22 cellular contexts compared by ENCODE assay signal in genomic region chr5:68071731-68072130, GRCh38.
DNase-seq lines count a peak whose midpoint lies in the region; ATAC-seq, FAIRE-seq and TF ChIP-seq lines count a peak whose summit lies in the region.
"Had no signal": no experiment of that assay in that cellular context is flagged by ENCODE, and none has a peak within 500 bp of the region (broad histone marks: within the 10 kb centered on the region; RNA-seq: fewer than 3 reads in every experiment).

No MANE protein-coding gene starts in this region.

- no peak overlapping the region for H3K27ac ChIP-seq in PC-3 (ENCODE audit: low read length)
- H3K27ac ChIP-seq: adrenal gland, Peyer's patch, stomach, WERI-Rb-1 had no signal

- TF ChIP-seq CTCF in PC-3 (conservative IDR thresholded peaks at IDR 0.05; ENCODE audit: low read depth, low read length): no peak

- no peak overlapping the region for H3K9ac ChIP-seq in PC-3 (ENCODE audit: low read length)

- H3K79me2 ChIP-seq in PC-3 (ENCODE audit: low read length): no peaks in the 10 kb centered on the region

- CTCF ChIA-PET in PC-3 (lab: Charles Lee): no interaction called here

- no peak overlapping the region for H3K4me2 ChIP-seq in PC-3 (ENCODE audit: low read length)

- ATAC-seq in stimulated activated naive CD8-positive, alpha-beta T cell treated with anti-CD3 and anti-CD28 coated beads, Interleukin-15, amount 100 ng/mL, for 72 hours: no peak
- ATAC-seq in PC-3 (no peak), GM21515 (IDR thresholded peaks at IDR 0.05; ENCODE audit: unreplicated experiment) (no peak), GM18867 (IDR thresholded peaks at IDR 0.05; ENCODE audit: unreplicated experiment) (no peak), HG02759 (IDR thresholded peaks at IDR 0.05; ENCODE audit: unreplicated experiment) (no peak)
- ATAC-seq: activated CD8-positive, alpha-beta T cell treated with anti-CD3 and anti-CD28 coated beads, Interleukin-2, amount 10 ng/mL, durations not matched to agents 7 days and 5 days; HepG2 had no signal

- intact Hi-C loops in PC-3 (cut with micrococcal nuclease): no loop called here

- peak overlapping the region; percentile 12 for H3K27ac Mint-ChIP-seq in stimulated activated naive CD8-positive, alpha-beta T cell treated with anti-CD3 and anti-CD28 coated beads, Interleukin-15, Interleukin-2, amounts not matched to agents 100 ng/mL and 50 ng/mL, for 24 hours
- no peak overlapping the region for H3K27ac Mint-ChIP-seq in stimulated activated naive CD8-positive, alpha-beta T cell treated with anti-CD3 and anti-CD28 coated beads, Interleukin-15, amount 100 ng/mL, for 72 hours
- H3K27ac Mint-ChIP-seq: activated CD8-positive, alpha-beta T cell treated with anti-CD3 and anti-CD28 coated beads, Interleukin-2, amount 10 ng/mL, durations not matched to agents 7 days and 5 days; activated T-helper 1 cell treated with anti-CD3 and anti-CD28 coated beads, Interleukin-12 subunit alpha, Interleukin-12 subunit beta, Interleukin-2, Interleukin-4 antibody, amounts not matched to agents 30 ng/mL and 10 ng/mL and 1 ng/mL, durations not matched to agents 14 hours and 24 hours and 36 hours; H9; nephron had no signal

- H3K36me3 Mint-ChIP-seq in stimulated activated naive CD8-positive, alpha-beta T cell treated with anti-CD3 and anti-CD28 coated beads, Interleukin-15, Interleukin-2, amounts not matched to agents 100 ng/mL and 50 ng/mL, for 24 hours (ENCODE audit: low read depth): no peaks in the 10 kb centered on the region

- POLR2A ChIA-PET in PC-3 (lab: Charles Lee; ENCODE audit: unreplicated experiment): no interaction called here

- H3K9me3 ChIP-seq in PC-3 (ENCODE audit: low read length): no peaks in the 10 kb centered on the region
- H3K9me3 ChIP-seq: Peyer's patch, stomach had no signal

- no peaks in the 10 kb centered on the region for H4K20me1 ChIP-seq in PC-3 (ENCODE audit: low read length)

- no peaks in the 10 kb centered on the region for H3K27me3 Mint-ChIP-seq in stimulated activated naive CD8-positive, alpha-beta T cell treated with anti-CD3 and anti-CD28 coated beads, Interleukin-15, Interleukin-2, amounts not matched to agents 100 ng/mL and 50 ng/mL, for 24 hours
- H3K27me3 Mint-ChIP-seq in stimulated activated naive CD8-positive, alpha-beta T cell treated with anti-CD3 and anti-CD28 coated beads, Interleukin-15, amount 100 ng/mL, for 72 hours: no peaks in the 10 kb centered on the region

- H2AFZ ChIP-seq in PC-3 (ENCODE audit: low read length): no peak overlapping the region

- FAIRE-seq in urothelium cell line (lab: Jason Lieb, UNC): no peak
- FAIRE-seq: HepG2 had no signal

- no peak overlapping the region for H3K4me3 ChIP-seq in PC-3 (ENCODE audit: low read length)
- H3K4me3 ChIP-seq: adrenal gland, Peyer's patch, stomach had no signal

- H3K4me1 Mint-ChIP-seq in stimulated activated naive CD8-positive, alpha-beta T cell treated with anti-CD3 and anti-CD28 coated beads, Interleukin-15, Interleukin-2, amounts not matched to agents 100 ng/mL and 50 ng/mL, for 24 hours (ENCODE audit: low read depth): peaks cover 17% of the 10 kb centered on the region
- H3K4me1 Mint-ChIP-seq in stimulated activated naive CD8-positive, alpha-beta T cell treated with anti-CD3 and anti-CD28 coated beads, Interleukin-15, amount 100 ng/mL, for 72 hours: peaks cover 12% of the 10 kb centered on the region
- H3K4me1 Mint-ChIP-seq: H9 had no signal

- no TSS peak for BruUV-seq in PC-3 (replicated peaks; lab: Mats Ljungman, UMichigan)

- H3K9me3 Mint-ChIP-seq in stimulated activated naive CD8-positive, alpha-beta T cell treated with anti-CD3 and anti-CD28 coated beads, Interleukin-15, Interleukin-2, amounts not matched to agents 100 ng/mL and 50 ng/mL, for 24 hours: peaks cover 4% of the 10 kb centered on the region
- no peaks in the 10 kb centered on the region for H3K9me3 Mint-ChIP-seq in stimulated activated naive CD8-positive, alpha-beta T cell treated with anti-CD3 and anti-CD28 coated beads, Interleukin-15, amount 100 ng/mL, for 72 hours
- H3K9me3 Mint-ChIP-seq: H9 had no signal

- no peaks in the 10 kb centered on the region for H3F3A ChIP-seq in PC-3 (ENCODE audit: low read length, unreplicated experiment)

- H3K4me3 Mint-ChIP-seq in stimulated activated naive CD8-positive, alpha-beta T cell treated with anti-CD3 and anti-CD28 coated beads, Interleukin-15, Interleukin-2, amounts not matched to agents 100 ng/mL and 50 ng/mL, for 24 hours: no peak overlapping the region
- no peak overlapping the region for H3K4me3 Mint-ChIP-seq in stimulated activated naive CD8-positive, alpha-beta T cell treated with anti-CD3 and anti-CD28 coated beads, Interleukin-15, amount 100 ng/mL, for 72 hours
- H3K4me3 Mint-ChIP-seq: activated CD8-positive, alpha-beta T cell treated with anti-CD3 and anti-CD28 coated beads, Interleukin-2, amount 10 ng/mL, durations not matched to agents 7 days and 5 days; activated T-helper 1 cell treated with anti-CD3 and anti-CD28 coated beads, Interleukin-12 subunit alpha, Interleukin-12 subunit beta, Interleukin-2, Interleukin-4 antibody, amounts not matched to agents 30 ng/mL and 10 ng/mL and 1 ng/mL, durations not matched to agents 14 hours and 24 hours and 36 hours; H9; nephron had no signal

- no peaks in the 10 kb centered on the region for H3K27me3 ChIP-seq in PC-3 (ENCODE audit: low read length)
- H3K27me3 ChIP-seq: adrenal gland, Peyer's patch, stomach had no signal

- DNase-seq in stimulated activated naive CD8-positive, alpha-beta T cell treated with anti-CD3 and anti-CD28 coated beads, Interleukin-15, amount 100 ng/mL, for 72 hours: no peak
- DNase-seq in PC-3 (peak; percentile 1), fibroblast of peridontal ligament (ENCODE audit: extremely low read depth) (peak; percentile 66), urothelium cell line (ENCODE audit: low spot score) (no peak)
- DNase-seq: ACHN; activated CD8-positive, alpha-beta T cell treated with anti-CD3 and anti-CD28 coated beads, Interleukin-2, amount 10 ng/mL, durations not matched to agents 7 days and 5 days; adrenal gland; H9; mammary epithelial cell; MM.1S; NCI-H2081 treated with DMSO at 0.1 percent for 48 hours; Peyer's patch; stomach; SW 1271; WERI-Rb-1 had no signal

- H3K4me1 ChIP-seq in PC-3 (ENCODE audit: insufficient read depth, low read length): no peaks in the 10 kb centered on the region
- H3K4me1 ChIP-seq: Peyer's patch had no signal

- H3K36me3 ChIP-seq in PC-3 (ENCODE audit: low read depth, low read length): no peaks in the 10 kb centered on the region
- H3K36me3 ChIP-seq: adrenal gland, Peyer's patch, stomach, WERI-Rb-1 had no signal

- H3K9me2 ChIP-seq in PC-3 (replicated peaks; ENCODE audit: low read length): no peaks in the 10 kb centered on the region

Comparison
In these comparisons a context has a peak if more than half of its experiments do, and no peak if none do; other contexts are left out.
1. DNase-seq: peak in PC-3 (single experiment) and fibroblast of peridontal ligament (single experiment); none in stimulated activated naive CD8-positive, alpha-beta T cell treated with anti-CD3 and anti-CD28 coated beads, Interleukin-15, amount 100 ng/mL, for 72 hours (0 of 2) and urothelium cell line (single experiment).